In the genomic region with DNA sequence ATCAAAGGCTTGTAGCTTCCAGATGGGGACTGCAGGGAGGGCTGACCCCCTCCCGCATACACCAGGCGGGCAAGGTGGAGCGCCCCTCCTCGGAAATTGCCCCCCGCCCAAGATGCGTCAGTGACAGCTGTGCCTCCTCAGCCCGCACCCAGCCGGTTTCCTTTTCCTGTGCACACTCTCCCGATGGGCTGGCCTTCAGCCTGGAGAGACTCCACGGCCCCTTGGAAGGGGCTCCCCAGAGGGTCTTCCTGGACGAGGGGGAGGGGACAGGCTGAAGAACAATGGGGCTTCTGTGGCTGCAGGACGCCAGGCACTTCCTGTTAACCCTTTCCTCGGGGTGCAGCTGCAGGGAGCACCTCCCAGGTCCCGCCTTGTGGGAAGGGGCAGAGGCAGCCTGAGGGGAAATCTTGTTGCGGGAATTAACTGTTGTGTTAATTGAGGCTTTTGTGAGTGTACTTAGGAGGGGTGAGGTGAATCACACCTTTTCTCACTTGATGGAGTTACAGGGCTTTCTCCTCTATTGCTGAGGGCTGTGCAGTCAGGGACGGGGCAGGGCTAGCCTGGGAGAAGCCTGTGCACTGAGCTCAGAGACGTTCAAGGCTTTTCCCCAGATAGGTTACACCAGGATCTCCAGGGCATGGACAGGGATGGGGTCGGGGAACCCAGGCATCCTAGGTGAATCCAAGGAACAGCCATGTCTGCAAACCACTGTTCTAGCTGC, we compare ENCODE assay signal across 8 cellular contexts. TPM values are rescaled to one million over a fixed set of nuclear protein-coding genes. Genes with fewer than 3 reads are reported as not detected.
DNase-seq lines count a peak whose midpoint lies in the region; ATAC-seq and TF ChIP-seq lines count a peak whose summit lies in the region.

No MANE protein-coding gene starts in this region.

- H3K9me3 Mint-ChIP-seq in CD14-positive monocyte = peaks cover 0 to 5% (median 0%) of the 10 kb centered on the region in 7 donors

- H3K9me3 ChIP-seq in body of pancreas = no peaks in the 10 kb centered on the region
- H3K9me3 ChIP-seq in iPS-20b (ENCODE audit: insufficient read depth, low read depth, low read length) = no peaks in the 10 kb centered on the region
- no peaks in the 10 kb centered on the region for H3K9me3 ChIP-seq in skeletal muscle tissue (ENCODE audit: control insufficient read depth in 3 of 3, low read length in 3 of 3)

- DNase-seq in CD14-positive monocyte (ENCODE audit: low spot score) (no peak), HuH-7.5 (ENCODE audit: low spot score) (peak; percentile 64), SK-MEL-5 (ENCODE audit: low read depth, low spot score) (peak; percentile 86), body of pancreas (peak; percentile 52 to 67 (median 56)), amniotic stem cell (lab: John Stamatoyannopoulos, UW) (no peak)

- H3K4me3 Mint-ChIP-seq in CD14-positive monocyte = peak overlapping the region; percentile 76 to 87

- H3K36me3 ChIP-seq in body of pancreas (replicated peaks in 1 of 2; ENCODE audit: insufficient read depth in 1 of 2, low read depth in 2 of 2) = no peaks in the 10 kb centered on the region
- no peaks in the 10 kb centered on the region for H3K36me3 ChIP-seq in iPS-20b (ENCODE audit: insufficient read depth, low read depth, low read length)
- H3K36me3 ChIP-seq in skeletal muscle tissue (ENCODE audit: control insufficient read depth in 3 of 3, insufficient read depth in 3 of 3, low read length in 3 of 3) = no peaks in the 10 kb centered on the region

- H3K27ac ChIP-seq in body of pancreas (peak overlapping the region; percentile 90 to 96 (median 94)), iPS-20b (ENCODE audit: low read length) (peak overlapping the region; percentile 98), skeletal muscle tissue (ENCODE audit: low read depth, low read length) (peak overlapping the region; percentile 86)

- H3K4me1 ChIP-seq in body of pancreas (peaks cover 70% of the 10 kb centered on the region), iPS-20b (ENCODE audit: insufficient read depth, low read length) (peaks cover 42% of the 10 kb centered on the region), skeletal muscle tissue (ENCODE audit: control insufficient read depth in 3 of 3, insufficient read depth in 3 of 3, low read length in 3 of 3) (peaks cover 22 to 33% (median 25%) of the 10 kb centered on the region in 3 donors)

- in situ Hi-C loops in SK-MEL-5 (cut with HindIII; ENCODE audit: low pct_unique_long_range_greater_than_20kb, low sequenced_read_pairs) = no loop called here

- H3K27me3 ChIP-seq in body of pancreas = no peaks in the 10 kb centered on the region
- no peaks in the 10 kb centered on the region for H3K27me3 ChIP-seq in iPS-20b (ENCODE audit: insufficient read depth, low read length)
- no peaks in the 10 kb centered on the region for H3K27me3 ChIP-seq in skeletal muscle tissue (ENCODE audit: control insufficient read depth in 3 of 3, insufficient read depth in 3 of 3, low read length in 3 of 3)

- 27 to 35% methylated on average over 16 to 18 of the region's 18 CpGs for WGBS in body of pancreas, 2 donors

- no peak for ATAC-seq in body of pancreas
- ATAC-seq in HG02763 (IDR thresholded peaks at IDR 0.05; ENCODE audit: unreplicated experiment) = no peak

- TF ChIP-seq CTCF in CD14-positive monocyte (IDR thresholded peaks at IDR 0.05) (no peak), body of pancreas (IDR thresholded peaks at IDR 0.05) (peak in 1 of 7 experiments; percentile 2)

- intact Hi-C loops in CD14-positive monocyte (cut with micrococcal nuclease) (loop anchor here in 1 of 2 donors (5.0 kb wide), 1 partner anchor 43 kb away; no protein-coding TSS in a partner anchor), body of pancreas (cut with DNase I) (no loop called here)

- no peaks in the 10 kb centered on the region for H3K36me3 Mint-ChIP-seq in CD14-positive monocyte

- peaks cover 75% of the 10 kb centered on the region for H3K4me1 Mint-ChIP-seq in CD14-positive monocyte

- H3K27me3 Mint-ChIP-seq in CD14-positive monocyte (ENCODE audit: low read depth in 3 of 3) = peaks cover 0 to 4% (median 0%) of the 10 kb centered on the region in 3 donors

- H3K9ac ChIP-seq in iPS-20b (ENCODE audit: low read depth, low read length) (peak overlapping the region; percentile 97), skeletal muscle tissue (ENCODE audit: low read depth in 1 of 3, low read length in 3 of 3) (peak overlapping the region; percentile 40 to 70 (median 45))

- TF ChIP-seq POLR2A in body of pancreas (IDR thresholded peaks at IDR 0.05) = no peak

- H3K27ac Mint-ChIP-seq in CD14-positive monocyte = peak overlapping the region; percentile 50 to 98 (median 92)

- H3K4me3 ChIP-seq in body of pancreas = no peak overlapping the region
- peak overlapping the region; percentile 78 for H3K4me3 ChIP-seq in iPS-20b (ENCODE audit: low read length)
- peak overlapping the region in 1 of 3 donors; percentile 29 for H3K4me3 ChIP-seq in skeletal muscle tissue (ENCODE audit: low read length in 3 of 3)

RNA-seq across cellular contexts. Expression of gene IER2, which starts 14.3 kb away (rescaled TPM):
- polyA plus RNA-seq in CD14-positive monocyte = 100 to 1,000 TPM; 355 to 601 TPM
- 7.8 and 8.5 TPM in 2 replicates for total RNA-seq in SK-MEL-5 (2014; rRNA removed; shearing (Covaris generic))
- 103 TPM in 2 replicates for polyA plus RNA-seq in SK-MEL-5 (2015; cell fraction: cytosol; rRNA removed)
- 74.0 and 74.1 TPM in 2 replicates for polyA plus RNA-seq in SK-MEL-5 (2015; cell fraction: nucleus; rRNA removed)
- total RNA-seq in body of pancreas (100 to 1,000 TPM; 162 to 857 TPM), skeletal muscle tissue (23.5 TPM)

RNA-seq across cellular contexts. Expression of gene STX10, which starts 14.4 kb away (rescaled TPM):
- polyA plus RNA-seq in CD14-positive monocyte = 100 to 1,000 TPM; 158 to 172 TPM
- 22.0 and 26.1 TPM in 2 replicates for total RNA-seq in SK-MEL-5 (2014; rRNA removed; shearing (Covaris generic))
- polyA plus RNA-seq in SK-MEL-5 (2015; cell fraction: cytosol; rRNA removed) = 33.8 and 39.2 TPM in 2 replicates
- polyA plus RNA-seq in SK-MEL-5 (2015; cell fraction: nucleus; rRNA removed) = 196 and 223 TPM in 2 replicates
- total RNA-seq in body of pancreas (10 to 100 TPM; 54.2 to 65.3 TPM), skeletal muscle tissue (24.5 TPM)

RNA-seq across cellular contexts. Expression of gene NACC1, which starts 46.5 kb away (rescaled TPM):
- 1 to 10 TPM; 1.1 to 2.2 TPM for polyA plus RNA-seq in CD14-positive monocyte
- total RNA-seq in SK-MEL-5 (2014; rRNA removed; shearing (Covaris generic)) = 38.9 and 44.2 TPM in 2 replicates
- 80.6 and 131 TPM in 2 replicates for polyA plus RNA-seq in SK-MEL-5 (2015; cell fraction: cytosol; rRNA removed)
- 20.1 and 24.8 TPM in 2 replicates for polyA plus RNA-seq in SK-MEL-5 (2015; cell fraction: nucleus; rRNA removed)
- total RNA-seq in body of pancreas (10 to 100 TPM in 1 of 2 donors, 1 to 10 TPM in 1; 6.0 to 15.5 TPM), skeletal muscle tissue (10.4 TPM)

RNA-seq across cellular contexts. Expression of gene TRMT1, which starts 48.0 kb away (rescaled TPM):
- 10 to 100 TPM; 14.5 TPM for polyA plus RNA-seq in CD14-positive monocyte
- total RNA-seq in SK-MEL-5 (2014; rRNA removed; shearing (Covaris generic)) = 32.9 and 36.8 TPM in 2 replicates
- 44.7 and 45.1 TPM in 2 replicates for polyA plus RNA-seq in SK-MEL-5 (2015; cell fraction: cytosol; rRNA removed)
- 503 and 597 TPM in 2 replicates for polyA plus RNA-seq in SK-MEL-5 (2015; cell fraction: nucleus; rRNA removed)
- total RNA-seq in body of pancreas = 10 to 100 TPM; 21.5 to 36.3 TPM
- 13.0 TPM for total RNA-seq in skeletal muscle tissue

Comparison
In these comparisons a context has a peak if more than half of its experiments do, and no peak if none do; other contexts are left out.
1. DNase-seq: peak in HuH-7.5 (single experiment), SK-MEL-5 (single experiment) and body of pancreas (4 of 4); none in CD14-positive monocyte (single experiment) and amniotic stem cell (single experiment).
2. Peak in every context shown above with its lines, with median percentiles within 50 percentile points of each other: H3K27ac ChIP-seq.